Comparison of ENCODE assay signal across 10 cellular contexts in the genomic region with DNA sequence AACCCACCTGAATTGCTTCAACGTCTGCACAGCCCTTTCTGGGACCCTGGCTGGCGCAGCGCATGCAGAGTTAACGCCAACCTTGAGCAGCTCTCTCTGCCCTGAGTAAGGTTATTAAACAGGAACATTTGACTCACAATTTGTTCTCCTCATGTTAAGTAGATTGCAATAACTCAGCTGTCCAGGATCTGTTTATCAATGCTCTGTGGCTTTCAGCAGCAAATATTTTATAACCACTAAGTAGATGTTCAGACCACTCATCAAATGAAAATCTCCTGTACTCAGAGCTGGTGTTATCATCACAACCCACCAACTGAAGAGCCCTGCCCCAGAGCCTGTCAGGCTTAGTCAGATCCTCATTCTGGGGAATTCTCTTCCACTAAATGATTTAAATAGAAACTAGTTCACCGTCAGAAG.
DNase-seq lines count a peak whose midpoint lies in the region; ATAC-seq and TF ChIP-seq lines count a peak whose summit lies in the region.
"Had no signal": no experiment of that assay in that cellular context is flagged by ENCODE, and none has a peak within 500 bp of the region (broad histone marks: within the 10 kb centered on the region; RNA-seq: fewer than 3 reads in every experiment).

No MANE protein-coding gene starts in this region.

- no peaks in the 10 kb centered on the region for H3K36me3 Mint-ChIP-seq in T-helper 17 cell (ENCODE audit: low read depth)

- ATAC-seq in HG03045 (IDR thresholded peaks at IDR 0.05; ENCODE audit: unreplicated experiment), result peak; percentile 52
- ATAC-seq in left lung, result peak; percentile 76
- no peak for ATAC-seq in T-helper 17 cell
- ATAC-seq in GM21515 (IDR thresholded peaks at IDR 0.05; ENCODE audit: unreplicated experiment), result no peak
- ATAC-seq in HG03442 (IDR thresholded peaks at IDR 0.05; ENCODE audit: unreplicated experiment), result no peak

- no peak overlapping the region for H3K27ac Mint-ChIP-seq in T-helper 17 cell
- H3K27ac Mint-ChIP-seq: immature natural killer cell had no signal

- H3K4me1 Mint-ChIP-seq in T-helper 17 cell, result no peaks in the 10 kb centered on the region
- H3K4me1 Mint-ChIP-seq: immature natural killer cell had no signal

- in situ Hi-C loops in astrocyte of the cerebellum (cut with HindIII; ENCODE audit: low sequenced_read_pairs), result no loop called here

- H3K27me3 ChIP-seq in left lung, result no peaks in the 10 kb centered on the region
- H3K27me3 ChIP-seq: colonic mucosa had no signal

- DNase-seq in AG09309 (ENCODE audit: low read depth) (peak; percentile 18), astrocyte of the cerebellum (ENCODE audit: low read depth) (peak; percentile 83), left lung (peak; percentile 34 to 60), T-helper 17 cell (no peak), midbrain (lab: John Stamatoyannopoulos, UW) (no peak)
- DNase-seq: colonic mucosa, immature natural killer cell had no signal

- H3K4me3 Mint-ChIP-seq in T-helper 17 cell, result no peak overlapping the region
- H3K4me3 Mint-ChIP-seq: immature natural killer cell had no signal

- no peak overlapping the region for H3K27ac ChIP-seq in left lung
- H3K27ac ChIP-seq: colonic mucosa had no signal

- peaks cover 7 to 16% of the 10 kb centered on the region in 2 donors for H3K4me1 ChIP-seq in left lung
- H3K4me1 ChIP-seq: colonic mucosa had no signal

- no peaks in the 10 kb centered on the region for H3K36me3 ChIP-seq in left lung
- H3K36me3 ChIP-seq: colonic mucosa had no signal

- no peaks in the 10 kb centered on the region for H3K27me3 Mint-ChIP-seq in T-helper 17 cell

- no peak for TF ChIP-seq CTCF in AG09309 (IDR thresholded peaks at IDR 0.05; ENCODE audit: control insufficient read depth, insufficient read depth, low read depth, low read length, missing control alignments)
- TF ChIP-seq CTCF in astrocyte of the cerebellum (IDR thresholded peaks at IDR 0.05; ENCODE audit: low read depth, low read length, missing control alignments), result no peak
- no peak for TF ChIP-seq CTCF in left lung (IDR thresholded peaks at IDR 0.05)

- no peak overlapping the region for H3K4me3 ChIP-seq in AG09309 (ENCODE audit: control insufficient read depth, low read depth, low read length)
- no peak overlapping the region for H3K4me3 ChIP-seq in astrocyte of the cerebellum (ENCODE audit: low read depth, low read length)
- H3K4me3 ChIP-seq in left lung, result no peak overlapping the region
- H3K4me3 ChIP-seq: colonic mucosa had no signal

- intact Hi-C loops in left lung (cut with DNase I), result no loop called here

- H3K9me3 ChIP-seq in left lung, result no peaks in the 10 kb centered on the region
- H3K9me3 ChIP-seq in T-helper 17 cell (ENCODE audit: control insufficient read depth, low read length, poor library complexity, severe bottlenecking), result no peaks in the 10 kb centered on the region
- H3K9me3 ChIP-seq: colonic mucosa had no signal

Comparison
In these comparisons a context has a peak if more than half of its experiments do, and no peak if none do; other contexts are left out.
1. DNase-seq: peak in AG09309 (single experiment), astrocyte of the cerebellum (single experiment) and left lung (2 of 2); none in T-helper 17 cell (0 of 3) and midbrain (single experiment).
2. ATAC-seq: peak in HG03045 (single experiment) and left lung (single experiment); none in T-helper 17 cell (single experiment), GM21515 (single experiment) and HG03442 (single experiment).